ENCODE assay signal across 8 cellular contexts in the genomic region with DNA sequence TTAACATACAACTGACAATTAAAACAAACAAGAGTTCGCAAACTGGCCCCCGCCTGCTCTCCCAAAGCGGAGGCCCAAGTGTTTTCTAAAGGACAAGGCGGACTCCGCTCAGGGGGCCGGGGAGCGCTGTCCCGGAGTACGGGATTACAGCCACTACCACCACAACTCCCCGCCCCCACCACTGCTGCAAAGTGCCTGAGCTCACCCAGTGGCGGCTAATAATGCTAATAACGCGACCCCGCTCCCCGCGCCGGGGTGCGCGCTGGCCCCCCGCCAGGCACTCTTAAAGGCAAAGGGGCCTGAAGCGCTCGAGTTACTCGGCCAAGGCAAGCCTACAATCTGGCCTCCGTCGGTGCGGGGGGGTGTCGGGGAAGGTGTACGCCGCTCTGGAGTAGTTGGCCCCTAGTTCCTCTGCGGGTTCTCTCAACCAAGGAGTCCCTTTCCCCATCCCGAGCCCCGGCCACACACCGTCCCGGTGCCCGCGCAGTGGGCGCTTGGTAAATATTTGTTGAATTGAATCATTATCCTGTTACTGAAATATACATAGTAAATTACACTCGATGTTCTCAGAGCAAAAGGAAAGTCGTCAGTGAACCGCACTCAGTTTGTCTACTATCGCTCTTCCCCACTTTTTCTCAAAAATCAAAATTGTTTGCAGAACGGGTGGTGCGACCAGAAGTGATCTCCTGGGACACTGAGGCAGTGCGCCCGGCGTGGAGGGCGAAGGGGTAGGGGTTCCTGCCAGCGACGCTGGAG. TPM values are rescaled to one million over a fixed set of nuclear protein-coding genes. Genes with fewer than 3 reads are reported as not detected.
DNase-seq lines count a peak whose midpoint lies in the region; ATAC-seq, FAIRE-seq and TF ChIP-seq lines count a peak whose summit lies in the region.

No MANE protein-coding gene starts in this region.

- no peak for FAIRE-seq in GM12891 (lab: Jason Lieb, UNC)

- no peak for TF ChIP-seq RAD21 in SK-N-SH (IDR thresholded peaks at IDR 0.05; ENCODE audit: low read length)

- peak overlapping the region; percentile 40 for H3K4me3 Mint-ChIP-seq in activated CD4-positive, alpha-beta T cell treated with anti-CD3 and anti-CD28 coated beads for 36 hours
- peak overlapping the region; percentile 96 for H3K4me3 Mint-ChIP-seq in osteocyte (ENCODE audit: unreplicated experiment)

- H3K27me3 Mint-ChIP-seq in activated CD4-positive, alpha-beta T cell treated with anti-CD3 and anti-CD28 coated beads for 36 hours, result peaks cover 67% of the 10 kb centered on the region
- H3K27me3 Mint-ChIP-seq in osteocyte (ENCODE audit: unreplicated experiment), result no peaks in the 10 kb centered on the region

- TF ChIP-seq EP300 in SK-N-SH (IDR thresholded peaks at IDR 0.05; ENCODE audit: borderline replicate concordance in 1 of 2, low read depth in 1 of 2, low read length in 1 of 2), result peak in 1 of 2 experiments; percentile 61; a peak in 1 of 4 replicates

- POLR2A ChIA-PET in activated CD4-positive, alpha-beta T cell treated with anti-CD3 and anti-CD28 coated beads for 36 hours (lab: Charles Lee), result no interaction called here
- POLR2A ChIA-PET in SK-N-SH (lab: Yijun Ruan, JAX), result no interaction called here

- no peaks in the 10 kb centered on the region for H3K27me3 ChIP-seq in SK-N-SH (ENCODE audit: insufficient read depth)

- TF ChIP-seq POLR2A in GM12891 (IDR thresholded peaks at IDR 0.05; ENCODE audit: low read depth, low read length), result no peak

- H3K4me3 ChIP-seq in SK-N-SH (ENCODE audit: low read depth in 2 of 2, low read length in 1 of 2) (peak overlapping the region; percentile 78 to 83), foreskin fibroblast (ENCODE audit: low read depth in 1 of 2, low read length in 2 of 2) (peak overlapping the region; percentile 73 to 86)

- H2AFZ ChIP-seq in SK-N-SH (ENCODE audit: low read depth), result no peak overlapping the region

- 4% methylated on average over 40 of the region's 49 CpGs for WGBS in SK-N-SH (ENCODE audit: low lambda C conversion rate)

- CTCF ChIA-PET in activated CD4-positive, alpha-beta T cell treated with anti-CD3 and anti-CD28 coated beads for 36 hours (lab: Charles Lee), result interaction anchor here (0.6 kb wide), 1 partner anchor 1013 kb away, joined by 4 read pairs; no protein-coding TSS in a partner anchor
- CTCF ChIA-PET in SK-N-SH (lab: Yijun Ruan, JAX), result interaction anchor here (0.8 to 4.1 kb wide), 13 partner anchors 10 to 765 kb away, joined by 3 to 24 read pairs (median 3); no protein-coding TSS in a partner anchor

- H3F3A ChIP-seq in SK-N-SH (replicated peaks; ENCODE audit: insufficient read depth), result peaks cover 18% of the 10 kb centered on the region

- H3K27ac Mint-ChIP-seq in activated CD4-positive, alpha-beta T cell treated with anti-CD3 and anti-CD28 coated beads for 36 hours, result no peak overlapping the region
- peak overlapping the region; percentile 92 for H3K27ac Mint-ChIP-seq in osteocyte (ENCODE audit: unreplicated experiment)

- H3K4me2 ChIP-seq in SK-N-SH, result peak overlapping the region; percentile 98

- H3K4me1 Mint-ChIP-seq in activated CD4-positive, alpha-beta T cell treated with anti-CD3 and anti-CD28 coated beads for 36 hours, result peaks cover 34% of the 10 kb centered on the region
- H3K4me1 Mint-ChIP-seq in osteocyte (ENCODE audit: unreplicated experiment), result peaks cover 59% of the 10 kb centered on the region

- H3K79me2 ChIP-seq in SK-N-SH (ENCODE audit: insufficient read depth), result peaks cover 67% of the 10 kb centered on the region

- intact Hi-C loops in activated CD4-positive, alpha-beta T cell treated with anti-CD3 and anti-CD28 coated beads for 36 hours (cut with DNase I, micrococcal nuclease), result loop anchor here (5.0 to 10.0 kb wide), 6 partner anchors 236 to 1059 kb away; no protein-coding TSS in a partner anchor

- ATAC-seq in activated CD4-positive, alpha-beta T cell treated with anti-CD3 and anti-CD28 coated beads for 36 hours, result no peak
- no peak for ATAC-seq in HG02763 (IDR thresholded peaks at IDR 0.05; ENCODE audit: unreplicated experiment)

- TF ChIP-seq CTCF in SK-N-SH (IDR thresholded peaks at IDR 0.05), result no peak
- TF ChIP-seq CTCF in foreskin fibroblast (IDR thresholded peaks at IDR 0.05; ENCODE audit: low read depth, low read length), result no peak
- TF ChIP-seq CTCF in osteocyte (IDR thresholded peaks at IDR 0.05), result no peak

- H4K20me1 ChIP-seq in SK-N-SH (ENCODE audit: insufficient read depth), result no peaks in the 10 kb centered on the region

- H3K9me3 Mint-ChIP-seq in activated CD4-positive, alpha-beta T cell treated with anti-CD3 and anti-CD28 coated beads for 36 hours (ENCODE audit: low read depth), result no peaks in the 10 kb centered on the region
- H3K9me3 Mint-ChIP-seq in osteocyte (ENCODE audit: unreplicated experiment), result no peaks in the 10 kb centered on the region

- H3K36me3 Mint-ChIP-seq in activated CD4-positive, alpha-beta T cell treated with anti-CD3 and anti-CD28 coated beads for 36 hours (ENCODE audit: low read depth), result no peaks in the 10 kb centered on the region
- no peaks in the 10 kb centered on the region for H3K36me3 Mint-ChIP-seq in osteocyte (ENCODE audit: unreplicated experiment)

- H3K27ac ChIP-seq in SK-N-SH (ENCODE audit: low read depth in 2 of 2, low read length in 1 of 2), result peak overlapping the region; percentile 62 to 88

- peaks cover 5 to 6% of the 10 kb centered on the region in 2 experiments for H3K36me3 ChIP-seq in SK-N-SH (replicated peaks in 1 of 2; ENCODE audit: control insufficient read depth in 1 of 2, insufficient read depth in 2 of 2, low read length in 1 of 2)

- no peaks in the 10 kb centered on the region for H3K9me2 ChIP-seq in SK-N-SH

- H3K4me1 ChIP-seq in SK-N-SH (ENCODE audit: control insufficient read depth in 1 of 2, insufficient read depth in 2 of 2, low read depth in 1 of 2, low read length in 1 of 2), result peaks cover 7 to 31% of the 10 kb centered on the region in 2 experiments

- no peak for DNase-seq in activated CD4-positive, alpha-beta T cell treated with anti-CD3 and anti-CD28 coated beads for 36 hours
- DNase-seq in activated CD4-positive, alpha-beta T cell treated with anti-CD3 and anti-CD28 coated beads for 48 hours, result no peak
- DNase-seq in SK-N-SH, result peak; percentile 54
- DNase-seq in foreskin fibroblast, result peak; percentile 82 to 92
- DNase-seq in osteocyte (ENCODE audit: extremely low spot score, unreplicated experiment), result no peak
- no peak for DNase-seq in putamen (ENCODE audit: low spot score)
- no peak for DNase-seq in GM12891 (ENCODE audit: insufficient read length, low spot score)

- peak overlapping the region; percentile 96 for H3K9ac ChIP-seq in SK-N-SH

- no peaks in the 10 kb centered on the region for H3K9me3 ChIP-seq in SK-N-SH

TF ChIP-seq in SK-N-SH, 30 proteins besides CTCF, POLR2A, EP300 and RAD21:
- TF ChIP-seq CHD2 (IDR thresholded peaks at IDR 0.05; ENCODE audit: low read length, partially characterized antibody) (no peak), TAF1 (IDR thresholded peaks at IDR 0.05; ENCODE audit: borderline replicate concordance, low read depth, low read length) (0 out of 2 replicates have a peak, but pooled peaks have one; percentile 29), POLR2AphosphoS5 (IDR thresholded peaks at IDR 0.05; ENCODE audit: low read depth, low read length) (0 out of 2 replicates have a peak, but pooled peaks have one; percentile 12), NFIC (IDR thresholded peaks at IDR 0.05; ENCODE audit: borderline replicate concordance) (peak; percentile 85)
TF ChIP-seq in SK-N-SH: peak in this region for 3.

TF ChIP-seq in GM12891, 5 proteins besides CTCF, POLR2A, EP300 and RAD21:
- TF ChIP-seq TAF1 (IDR thresholded peaks at IDR 0.05; ENCODE audit: low read depth, low read length) (no peak), POU2F2 (IDR thresholded peaks at IDR 0.05; ENCODE audit: low read depth, low read length) (no peak), PAX5 (IDR thresholded peaks at IDR 0.05; ENCODE audit: insufficient read depth, low read length, severe bottlenecking) (no peak)

RNA-seq across cellular contexts. Expression of gene WNT5A, which starts 0.8 kb away (rescaled TPM):
- total RNA-seq in activated CD4-positive, alpha-beta T cell treated with anti-CD3 and anti-CD28 coated beads for 36 hours, result not detected
- 27.1 and 30.7 TPM in 2 replicates for polyA plus RNA-seq in SK-N-SH (2012; rRNA removed)
- 13.5 and 23.5 TPM in 2 replicates for polyA plus RNA-seq in SK-N-SH (2012; cell fraction: cytosol; rRNA removed)
- polyA plus RNA-seq in SK-N-SH (2012; cell fraction: nucleus; rRNA removed), result 57.8 and 62.1 TPM in 2 replicates
- 27.6 and 30.4 TPM in 2 replicates for total RNA-seq in osteocyte
- 0.01 TPM for polyA plus RNA-seq in GM12891 (2012; ENCODE audit: low read depth, missing spikeins)

Comparison
In these comparisons a context has a peak if more than half of its experiments do, and no peak if none do; other contexts are left out.
1. DNase-seq: peak in SK-N-SH (single experiment) and foreskin fibroblast (2 of 2); none in activated CD4-positive, alpha-beta T cell treated with anti-CD3 and anti-CD28 coated beads for 36 hours (single experiment), activated CD4-positive, alpha-beta T cell treated with anti-CD3 and anti-CD28 coated beads for 48 hours (single experiment), osteocyte (single experiment), putamen (single experiment) and GM12891 (single experiment).
2. RNA of gene WNT5A, which starts 0.8 kb away (total RNA-seq): 27.6 to 30.4 TPM in osteocyte; not detected in activated CD4-positive, alpha-beta T cell treated with anti-CD3 and anti-CD28 coated beads for 36 hours; every median in the first group is over 10 times any median in the second.